ENCODE assay signal across 11 cellular contexts in the genomic region with DNA sequence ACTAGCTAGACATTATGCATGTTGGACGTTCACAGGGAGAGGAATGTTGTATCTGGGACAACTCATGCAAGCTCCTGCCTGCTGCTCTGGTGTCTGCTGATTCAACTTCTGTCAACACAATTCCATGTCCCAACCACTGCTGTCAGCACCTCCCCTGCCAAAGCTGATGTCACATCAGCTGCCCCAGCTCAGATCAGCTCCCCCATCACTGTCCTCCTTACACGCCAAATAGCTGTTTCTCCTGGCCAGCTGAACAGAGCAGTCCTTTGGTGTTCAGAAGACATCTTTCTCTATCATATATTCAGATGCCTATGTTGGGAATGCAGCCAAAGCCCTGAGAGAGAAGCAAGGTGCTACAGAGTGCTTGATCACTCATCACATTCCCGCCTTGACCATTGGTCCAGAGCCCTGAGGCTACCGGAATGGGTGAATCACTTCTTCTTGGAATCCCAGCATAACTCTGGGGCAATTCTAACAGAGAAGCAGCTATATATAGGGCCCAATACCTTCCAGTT.
DNase-seq lines count a peak whose midpoint lies in the region; ATAC-seq, FAIRE-seq and TF ChIP-seq lines count a peak whose summit lies in the region.
"Had no signal": no experiment of that assay in that cellular context is flagged by ENCODE, and none has a peak within 500 bp of the region (broad histone marks: within the 10 kb centered on the region; RNA-seq: fewer than 3 reads in every experiment).

No MANE protein-coding gene starts in this region.

- no peaks in the 10 kb centered on the region for H3K36me3 ChIP-seq in BJ (ENCODE audit: control insufficient read depth, insufficient read depth, low read length)

- no peak for ATAC-seq in HG02642 (IDR thresholded peaks at IDR 0.05; ENCODE audit: poor library complexity, unreplicated experiment)
- ATAC-seq: natural killer cell treated with Interleukin-12 subunit alpha and Interleukin-12 subunit beta and Interleukin-15 and Interleukin-18, amount 100 ng/mL, for 72 hours had no signal

- POLR2A ChIA-PET in BJ (lab: Charles Lee): no interaction called here

- no peaks in the 10 kb centered on the region for H3K27me3 ChIP-seq in BJ (ENCODE audit: control insufficient read depth, insufficient read depth, low read length)

- TF ChIP-seq CTCF in BJ (IDR thresholded peaks at IDR 0.05; ENCODE audit: insufficient read depth, low read depth, low read length) (no peak), fibroblast of mammary gland (conservative IDR thresholded peaks at IDR 0.05; ENCODE audit: control insufficient read depth, insufficient read depth, low read depth, low read length) (no peak)

- H3K4me3 ChIP-seq in BJ (ENCODE audit: low read depth, low read length) (no peak overlapping the region), fibroblast of mammary gland (ENCODE audit: control insufficient read depth, low read depth, low read length) (no peak overlapping the region)

- FAIRE-seq in RCC 7860 (lab: Jason Lieb, UNC) (no peak), GM12892 (lab: Jason Lieb, UNC) (no peak)
- FAIRE-seq: endometrium had no signal

- no peak for TF ChIP-seq POLR2A in GM12892 (IDR thresholded peaks at IDR 0.05; ENCODE audit: low read depth, low read length)

- DNase-seq in BJ (ENCODE audit: low read depth): peak; percentile 72
- DNase-seq in RCC 7860 (ENCODE audit: low spot score): peak; percentile 25
- DNase-seq in fibroblast of mammary gland (ENCODE audit: low read depth): peak; percentile 97
- DNase-seq in occipital lobe (lab: John Stamatoyannopoulos, UW): peak; percentile 46
- DNase-seq in GM12892 (ENCODE audit: insufficient read length): no peak
- DNase-seq in retina: no peak
- no peak for DNase-seq in NCI-H128 (lab: John Stamatoyannopoulos, UW; ENCODE audit: unreplicated experiment)
- DNase-seq: Karpas-422 had no signal

- CTCF ChIA-PET in BJ (lab: Yijun Ruan, JAX): interaction anchor here (0.9 to 1.9 kb wide), 10 partner anchors 10 to 180 kb away, joined by 3 to 5 read pairs (median 4); no protein-coding TSS in a partner anchor

Comparison
In these comparisons a context has a peak if more than half of its experiments do, and no peak if none do; other contexts are left out.
1. DNase-seq: peak in BJ (single experiment), RCC 7860 (single experiment), fibroblast of mammary gland (single experiment) and occipital lobe (single experiment); none in GM12892 (single experiment), retina (single experiment) and NCI-H128 (single experiment).